ENCODE assay signal across 1 cellular context in genomic region chr16:30063278-30063892, GRCh38.
TF ChIP-seq lines count a peak whose summit lies in the region.

No MANE protein-coding gene starts in this region.

TF ChIP-seq in HepG2, 621 proteins besides CTCF, POLR2A, EP300 and RAD21 (continued from another document):
- TF ChIP-seq ELK4 (CRISPR knock-in tag; IDR thresholded peaks at IDR 0.05; ENCODE audit: borderline replicate concordance) = 0 out of 2 replicates have a peak, but pooled peaks have one; percentile 64
- no peak for TF ChIP-seq SPEN (CRISPR knock-in tag; IDR thresholded peaks at IDR 0.05; ENCODE audit: low read depth)
- TF ChIP-seq NCOA2 (CRISPR knock-in tag; IDR thresholded peaks at IDR 0.05) = 0 out of 2 replicates have a peak, but pooled peaks have one; percentile 9
- no peak for TF ChIP-seq ZNF292 (CRISPR knock-in tag; IDR thresholded peaks at IDR 0.05; ENCODE audit: borderline replicate concordance, low read depth)
- TF ChIP-seq TOE1 (CRISPR knock-in tag; IDR thresholded peaks at IDR 0.05) = peak; percentile 21; the same call in 1 of the 2 replicates
- TF ChIP-seq TP53 (CRISPR knock-in tag; conservative IDR thresholded peaks at IDR 0.05) = no peak
- TF ChIP-seq HOXD1 (CRISPR knock-in tag; IDR thresholded peaks at IDR 0.05) = 0 out of 2 replicates have a peak, but pooled peaks have one; percentile 37
- 0 out of 2 replicates have a peak, but pooled peaks have one; percentile 66 for TF ChIP-seq ZNF839 (CRISPR knock-in tag; IDR thresholded peaks at IDR 0.05; ENCODE audit: borderline replicate concordance)
- TF ChIP-seq SAFB2 (CRISPR knock-in tag; IDR thresholded peaks at IDR 0.05; ENCODE audit: borderline replicate concordance, low read depth) = no peak; the same call in 1 of the 2 replicates
- no peak for TF ChIP-seq MTA3 (CRISPR knock-in tag; IDR thresholded peaks at IDR 0.05)
- 0 out of 2 replicates have a peak, but pooled peaks have one; percentile 54 for TF ChIP-seq ZBTB39 (CRISPR knock-in tag; IDR thresholded peaks at IDR 0.05)
- no peak for TF ChIP-seq BRCA1 (CRISPR knock-in tag; IDR thresholded peaks at IDR 0.05)
